In the genomic region with DNA sequence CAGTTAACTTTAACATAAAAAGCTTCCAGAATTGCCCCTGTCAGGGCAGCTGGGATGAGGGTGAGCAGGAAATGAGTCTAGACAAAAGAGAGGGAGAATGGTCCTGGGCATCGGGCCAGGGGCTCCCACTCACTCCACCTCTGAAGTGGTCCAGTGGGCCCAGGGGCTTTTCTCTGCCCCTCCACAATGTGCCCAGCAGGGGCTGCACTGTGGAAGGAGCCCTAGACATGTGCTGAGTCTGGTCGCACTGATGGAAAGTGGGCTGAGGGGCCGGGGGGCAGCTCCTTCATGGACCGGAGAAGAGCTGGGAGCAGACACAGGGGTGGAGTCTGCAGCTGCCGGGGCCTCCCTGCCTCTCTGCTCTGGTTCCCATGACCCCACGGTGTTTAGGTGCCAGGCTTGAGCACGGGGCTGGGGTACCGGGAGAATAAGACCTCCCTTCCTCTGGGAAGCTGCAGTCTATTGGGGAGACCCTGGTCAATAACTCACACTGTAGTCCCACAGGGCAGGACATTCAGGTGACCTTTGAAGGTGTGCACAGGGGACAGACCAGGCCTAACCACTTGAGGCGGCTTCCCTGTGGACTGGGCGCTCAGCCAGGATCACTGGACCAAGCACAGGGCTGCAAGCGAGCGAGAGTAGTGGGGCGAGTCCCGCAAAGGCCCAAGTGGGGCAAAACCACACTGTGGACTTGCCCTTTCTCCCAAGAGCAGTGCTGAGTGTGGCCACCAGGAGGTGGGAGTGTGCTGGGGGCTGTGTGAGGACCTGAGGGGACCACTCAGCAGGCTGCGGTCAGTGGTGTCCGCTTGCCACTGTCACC, we compare ENCODE assay signal across 12 cellular contexts. TPM values are rescaled to one million over a fixed set of nuclear protein-coding genes. Genes with fewer than 3 reads are reported as not detected.
DNase-seq lines count a peak whose midpoint lies in the region; ATAC-seq and TF ChIP-seq lines count a peak whose summit lies in the region.
"Had no signal": no experiment of that assay in that cellular context is flagged by ENCODE, and none has a peak within 500 bp of the region (broad histone marks: within the 10 kb centered on the region; RNA-seq: fewer than 3 reads in every experiment).

No MANE protein-coding gene starts in this region.

- H3K4me3 ChIP-seq in OCI-LY1 (ENCODE audit: low read depth, low read length, poor library complexity, severe bottlenecking) (no peak overlapping the region), fibroblast of villous mesenchyme (ENCODE audit: low read depth, low read length) (no peak overlapping the region), thyroid gland (replicated peaks in 1 of 3) (no peak overlapping the region)
- H3K4me3 ChIP-seq: BLaER1, vagina had no signal

- H3F3A ChIP-seq in OCI-LY1 (ENCODE audit: insufficient read depth, low read length) = no peaks in the 10 kb centered on the region

- ATAC-seq in HG02763 (IDR thresholded peaks at IDR 0.05; ENCODE audit: unreplicated experiment) = no peak
- no peak for ATAC-seq in CD4-positive, alpha-beta T cell (ENCODE audit: poor library complexity)
- ATAC-seq: activated CD8-positive, alpha-beta memory T cell treated with anti-CD3 and anti-CD28 coated beads, Interleukin-2, amount 10 ng/mL, durations not matched to agents 7 days and 5 days had no signal

- H3K27ac Mint-ChIP-seq in CD4-positive, alpha-beta T cell = no peak overlapping the region
- H3K27ac Mint-ChIP-seq: activated CD8-positive, alpha-beta memory T cell treated with anti-CD3 and anti-CD28 coated beads, Interleukin-2, amount 10 ng/mL, durations not matched to agents 7 days and 5 days had no signal

- peak; percentile 56 for DNase-seq in activated effector memory CD4-positive, alpha-beta T cell treated with anti-CD3 and anti-CD28 coated beads, Interleukin-2, amount 50 U/mL, for 16 hours
- no peak for DNase-seq in activated effector memory CD4-positive, alpha-beta T cell treated with Interleukin-2 at 50 U/mL for 16 hours
- DNase-seq in fibroblast of villous mesenchyme (ENCODE audit: low read depth) (no peak), thyroid gland (peak; percentile 97 to 98), SKM-1 treated with dmso at 0.1 percent for 144 hours (lab: John Stamatoyannopoulos, UW; ENCODE audit: unreplicated experiment) (no peak)
- no peak for DNase-seq in CD4-positive, alpha-beta T cell
- DNase-seq: activated CD8-positive, alpha-beta memory T cell treated with anti-CD3 and anti-CD28 coated beads, Interleukin-2, amount 10 ng/mL, durations not matched to agents 7 days and 5 days; stimulated activated CD4-positive, alpha-beta T cell treated with anti-CD3 and anti-CD28 coated beads, Interleukin-4, amount 100 ng/mL, for 24 hours had no signal

- H3K9ac ChIP-seq in OCI-LY1 (ENCODE audit: low read length) = no peak overlapping the region
- H3K9ac ChIP-seq: BLaER1 had no signal

- H4K20me1 ChIP-seq in OCI-LY1 (ENCODE audit: insufficient read depth, low read length) = no peaks in the 10 kb centered on the region
- H4K20me1 ChIP-seq: BLaER1 had no signal

- POLR2A ChIA-PET in CD4-positive, alpha-beta T cell (lab: Charles Lee) = no interaction called here

- intact Hi-C loops in thyroid gland (cut with DNase I) = no loop called here
- intact Hi-C loops in CD4-positive, alpha-beta T cell (cut with DNase I, micrococcal nuclease) = no loop called here

- CTCF ChIA-PET in CD4-positive, alpha-beta T cell (lab: Charles Lee) = no interaction called here

- no peaks in the 10 kb centered on the region for H3K4me1 Mint-ChIP-seq in CD4-positive, alpha-beta T cell (ENCODE audit: low read depth)
- H3K4me1 Mint-ChIP-seq: activated CD8-positive, alpha-beta memory T cell treated with anti-CD3 and anti-CD28 coated beads, Interleukin-2, amount 10 ng/mL, durations not matched to agents 7 days and 5 days had no signal

- no peak overlapping the region for H3K4me2 ChIP-seq in OCI-LY1 (ENCODE audit: low read length)
- H3K4me2 ChIP-seq: BLaER1 had no signal

- TF ChIP-seq POLR2A in thyroid gland (IDR thresholded peaks at IDR 0.05) = no peak

- WGBS in thyroid gland, 2 donors = 46 to 59% methylated on average over 5 to 10 of the region's 16 CpGs

- H3K36me3 ChIP-seq in OCI-LY1 (ENCODE audit: insufficient read depth, low read length) (no peaks in the 10 kb centered on the region), thyroid gland (no peaks in the 10 kb centered on the region)
- H3K36me3 ChIP-seq: BLaER1, vagina had no signal

- no peaks in the 10 kb centered on the region for H3K9me3 ChIP-seq in OCI-LY1 (ENCODE audit: low read length)
- H3K9me3 ChIP-seq in thyroid gland = no peaks in the 10 kb centered on the region
- H3K9me3 ChIP-seq in CD4-positive, alpha-beta T cell (ENCODE audit: control insufficient read depth, low read length) = no peaks in the 10 kb centered on the region
- H3K9me3 ChIP-seq: vagina had no signal

- H3K27me3 Mint-ChIP-seq in CD4-positive, alpha-beta T cell = peaks cover 27% of the 10 kb centered on the region

- no peaks in the 10 kb centered on the region for H3K27me3 ChIP-seq in OCI-LY1 (ENCODE audit: insufficient read depth, low read length)
- no peaks in the 10 kb centered on the region for H3K27me3 ChIP-seq in thyroid gland
- H3K27me3 ChIP-seq in CD4-positive, alpha-beta T cell (ENCODE audit: control insufficient read depth, insufficient read depth, low read length) = peaks cover 16% of the 10 kb centered on the region
- H3K27me3 ChIP-seq: vagina had no signal

- H3K4me1 ChIP-seq in OCI-LY1 (ENCODE audit: insufficient read depth, low read length, severe bottlenecking) = no peaks in the 10 kb centered on the region
- peaks cover 16 to 61% of the 10 kb centered on the region in 2 donors for H3K4me1 ChIP-seq in thyroid gland

- H3K79me2 ChIP-seq in OCI-LY1 (ENCODE audit: insufficient read depth, low read length) = no peaks in the 10 kb centered on the region

- TF ChIP-seq CTCF in OCI-LY1 (IDR thresholded peaks at IDR 0.05; ENCODE audit: low read length) = peak; percentile 19; the same call in 1 of the 2 replicates
- peak; percentile 40 for TF ChIP-seq CTCF in fibroblast of villous mesenchyme (IDR thresholded peaks at IDR 0.05; ENCODE audit: insufficient read depth, low read depth, low read length)
- TF ChIP-seq CTCF in thyroid gland (IDR thresholded peaks at IDR 0.05) = peak in 5 of 6 experiments; percentile 27 to 66 (median 41)
- no peak for TF ChIP-seq CTCF in CD4-positive, alpha-beta T cell (IDR thresholded peaks at IDR 0.05)

- no peaks in the 10 kb centered on the region for H3K9me3 Mint-ChIP-seq in CD4-positive, alpha-beta T cell

- H2AFZ ChIP-seq in OCI-LY1 (ENCODE audit: low read length) = no peak overlapping the region

- H3K4me3 Mint-ChIP-seq in CD4-positive, alpha-beta T cell = no peak overlapping the region
- H3K4me3 Mint-ChIP-seq: activated CD8-positive, alpha-beta memory T cell treated with anti-CD3 and anti-CD28 coated beads, Interleukin-2, amount 10 ng/mL, durations not matched to agents 7 days and 5 days had no signal

- no peaks in the 10 kb centered on the region for H3K9me2 ChIP-seq in OCI-LY1 (ENCODE audit: low read depth, low read length)

- no peaks in the 10 kb centered on the region for H3K36me3 Mint-ChIP-seq in CD4-positive, alpha-beta T cell (ENCODE audit: low read depth)
- H3K36me3 Mint-ChIP-seq: activated CD8-positive, alpha-beta memory T cell treated with anti-CD3 and anti-CD28 coated beads, Interleukin-2, amount 10 ng/mL, durations not matched to agents 7 days and 5 days had no signal

- no peak overlapping the region for H3K27ac ChIP-seq in OCI-LY1 (ENCODE audit: low read depth, low read length, poor library complexity, severe bottlenecking)
- peak overlapping the region; percentile 45 to 79 (median 62) for H3K27ac ChIP-seq in thyroid gland
- H3K27ac ChIP-seq in CD4-positive, alpha-beta T cell (ENCODE audit: low read depth, low read length) = no peak overlapping the region
- H3K27ac ChIP-seq: BLaER1, vagina had no signal

RNA-seq across cellular contexts. Expression of gene ADCY1, which starts 6.1 kb away (rescaled TPM):
- total RNA-seq in fibroblast of villous mesenchyme (under 0.01 and 0.32 TPM in 2 replicates), thyroid gland (10 to 100 TPM in 1 of 4 donors, 1 to 10 TPM in 3; 5.8 to 11.6 (median 7.7) TPM)
- under 1 TPM in 1 of 2 experiments, not detected in 1; 0.03 TPM for total RNA-seq in CD4-positive, alpha-beta T cell

Comparison
In these comparisons a context has a peak if more than half of its experiments do, and no peak if none do; other contexts are left out.
1. DNase-seq: peak in activated effector memory CD4-positive, alpha-beta T cell treated with anti-CD3 and anti-CD28 coated beads, Interleukin-2, amount 50 U/mL, for 16 hours (single experiment) and thyroid gland (2 of 2); none in activated effector memory CD4-positive, alpha-beta T cell treated with Interleukin-2 at 50 U/mL for 16 hours (single experiment), fibroblast of villous mesenchyme (single experiment), SKM-1 treated with dmso at 0.1 percent for 144 hours (single experiment) and CD4-positive, alpha-beta T cell (0 of 10).
2. H3K27ac ChIP-seq: peak in thyroid gland (3 of 3); none in OCI-LY1 (single experiment) and CD4-positive, alpha-beta T cell (single experiment).